ENCODE assay signal across 1 cellular context in the genomic region with DNA sequence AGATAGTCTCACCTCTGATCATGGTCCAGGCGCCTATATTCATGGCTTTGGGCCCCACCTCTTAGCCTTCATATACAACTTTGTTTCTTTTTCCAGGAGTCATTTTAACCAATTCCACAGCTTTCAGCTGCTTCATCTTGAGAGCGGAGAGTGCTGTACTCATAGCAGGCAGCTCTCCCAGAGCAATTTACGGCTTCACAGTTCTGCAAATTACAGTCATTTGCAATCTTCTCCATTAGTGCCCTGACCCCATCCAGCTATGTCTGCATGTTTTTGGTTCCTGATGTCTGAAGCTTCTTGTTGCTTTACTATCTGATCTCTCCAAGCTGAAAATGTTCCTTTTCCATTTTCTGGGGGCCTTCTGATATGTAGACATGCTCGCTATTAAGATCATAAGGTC.
TF ChIP-seq lines count a peak whose summit lies in the region.

No MANE protein-coding gene starts in this region.

TF ChIP-seq in GM23338, 12 proteins besides CTCF, POLR2A, EP300 and RAD21 (continued from another document):
- TF ChIP-seq, protein P1, sequence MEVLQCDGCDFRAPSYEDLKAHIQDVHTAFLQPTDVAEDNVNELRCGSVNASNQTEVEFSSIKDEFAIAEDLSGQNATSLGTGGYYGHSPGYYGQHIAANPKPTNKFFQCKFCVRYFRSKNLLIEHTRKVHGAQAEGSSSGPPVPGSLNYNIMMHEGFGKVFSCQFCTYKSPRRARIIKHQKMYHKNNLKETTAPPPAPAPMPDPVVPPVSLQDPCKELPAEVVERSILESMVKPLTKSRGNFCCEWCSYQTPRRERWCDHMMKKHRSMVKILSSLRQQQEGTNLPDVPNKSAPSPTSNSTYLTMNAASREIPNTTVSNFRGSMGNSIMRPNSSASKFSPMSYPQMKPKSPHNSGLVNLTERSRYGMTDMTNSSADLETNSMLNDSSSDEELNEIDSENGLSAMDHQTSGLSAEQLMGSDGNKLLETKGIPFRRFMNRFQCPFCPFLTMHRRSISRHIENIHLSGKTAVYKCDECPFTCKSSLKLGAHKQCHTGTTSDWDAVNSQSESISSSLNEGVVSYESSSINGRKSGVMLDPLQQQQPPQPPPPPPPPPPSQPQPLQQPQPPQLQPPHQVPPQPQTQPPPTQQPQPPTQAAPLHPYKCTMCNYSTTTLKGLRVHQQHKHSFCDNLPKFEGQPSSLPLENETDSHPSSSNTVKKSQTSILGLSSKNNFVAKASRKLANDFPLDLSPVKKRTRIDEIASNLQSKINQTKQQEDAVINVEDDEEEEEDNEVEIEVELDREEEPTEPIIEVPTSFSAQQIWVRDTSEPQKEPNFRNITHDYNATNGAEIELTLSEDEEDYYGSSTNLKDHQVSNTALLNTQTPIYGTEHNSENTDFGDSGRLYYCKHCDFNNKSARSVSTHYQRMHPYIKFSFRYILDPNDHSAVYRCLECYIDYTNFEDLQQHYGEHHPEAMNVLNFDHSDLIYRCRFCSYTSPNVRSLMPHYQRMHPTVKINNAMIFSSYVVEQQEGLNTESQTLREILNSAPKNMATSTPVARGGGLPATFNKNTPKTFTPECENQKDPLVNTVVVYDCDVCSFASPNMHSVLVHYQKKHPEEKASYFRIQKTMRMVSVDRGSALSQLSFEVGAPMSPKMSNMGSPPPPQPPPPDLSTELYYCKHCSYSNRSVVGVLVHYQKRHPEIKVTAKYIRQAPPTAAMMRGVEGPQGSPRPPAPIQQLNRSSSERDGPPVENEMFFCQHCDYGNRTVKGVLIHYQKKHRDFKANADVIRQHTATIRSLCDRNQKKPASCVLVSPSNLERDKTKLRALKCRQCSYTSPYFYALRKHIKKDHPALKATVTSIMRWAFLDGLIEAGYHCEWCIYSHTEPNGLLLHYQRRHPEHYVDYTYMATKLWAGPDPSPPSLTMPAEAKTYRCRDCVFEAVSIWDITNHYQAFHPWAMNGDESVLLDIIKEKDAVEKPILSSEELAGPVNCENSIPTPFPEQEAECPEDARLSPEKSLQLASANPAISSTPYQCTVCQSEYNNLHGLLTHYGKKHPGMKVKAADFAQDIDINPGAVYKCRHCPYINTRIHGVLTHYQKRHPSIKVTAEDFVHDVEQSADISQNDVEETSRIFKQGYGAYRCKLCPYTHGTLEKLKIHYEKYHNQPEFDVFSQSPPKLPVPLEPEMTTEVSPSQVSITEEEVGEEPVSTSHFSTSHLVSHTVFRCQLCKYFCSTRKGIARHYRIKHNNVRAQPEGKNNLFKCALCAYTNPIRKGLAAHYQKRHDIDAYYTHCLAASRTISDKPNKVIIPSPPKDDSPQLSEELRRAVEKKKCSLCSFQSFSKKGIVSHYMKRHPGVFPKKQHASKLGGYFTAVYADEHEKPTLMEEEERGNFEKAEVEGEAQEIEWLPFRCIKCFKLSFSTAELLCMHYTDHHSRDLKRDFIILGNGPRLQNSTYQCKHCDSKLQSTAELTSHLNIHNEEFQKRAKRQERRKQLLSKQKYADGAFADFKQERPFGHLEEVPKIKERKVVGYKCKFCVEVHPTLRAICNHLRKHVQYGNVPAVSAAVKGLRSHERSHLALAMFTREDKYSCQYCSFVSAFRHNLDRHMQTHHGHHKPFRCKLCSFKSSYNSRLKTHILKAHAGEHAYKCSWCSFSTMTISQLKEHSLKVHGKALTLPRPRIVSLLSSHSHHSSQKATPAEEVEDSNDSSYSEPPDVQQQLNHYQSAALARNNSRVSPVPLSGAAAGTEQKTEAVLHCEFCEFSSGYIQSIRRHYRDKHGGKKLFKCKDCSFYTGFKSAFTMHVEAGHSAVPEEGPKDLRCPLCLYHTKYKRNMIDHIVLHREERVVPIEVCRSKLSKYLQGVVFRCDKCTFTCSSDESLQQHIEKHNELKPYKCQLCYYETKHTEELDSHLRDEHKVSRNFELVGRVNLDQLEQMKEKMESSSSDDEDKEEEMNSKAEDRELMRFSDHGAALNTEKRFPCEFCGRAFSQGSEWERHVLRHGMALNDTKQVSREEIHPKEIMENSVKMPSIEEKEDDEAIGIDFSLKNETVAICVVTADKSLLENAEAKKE (CRISPR knock-in tag; IDR thresholded peaks at IDR 0.05) = no peak
- no peak for TF ChIP-seq EZH2phosphoT487 (IDR thresholded peaks at IDR 0.05; ENCODE audit: unreplicated experiment)
- no peak for TF ChIP-seq NANOG (IDR thresholded peaks at IDR 0.05; ENCODE audit: borderline replicate concordance)
- TF ChIP-seq, protein P2, sequence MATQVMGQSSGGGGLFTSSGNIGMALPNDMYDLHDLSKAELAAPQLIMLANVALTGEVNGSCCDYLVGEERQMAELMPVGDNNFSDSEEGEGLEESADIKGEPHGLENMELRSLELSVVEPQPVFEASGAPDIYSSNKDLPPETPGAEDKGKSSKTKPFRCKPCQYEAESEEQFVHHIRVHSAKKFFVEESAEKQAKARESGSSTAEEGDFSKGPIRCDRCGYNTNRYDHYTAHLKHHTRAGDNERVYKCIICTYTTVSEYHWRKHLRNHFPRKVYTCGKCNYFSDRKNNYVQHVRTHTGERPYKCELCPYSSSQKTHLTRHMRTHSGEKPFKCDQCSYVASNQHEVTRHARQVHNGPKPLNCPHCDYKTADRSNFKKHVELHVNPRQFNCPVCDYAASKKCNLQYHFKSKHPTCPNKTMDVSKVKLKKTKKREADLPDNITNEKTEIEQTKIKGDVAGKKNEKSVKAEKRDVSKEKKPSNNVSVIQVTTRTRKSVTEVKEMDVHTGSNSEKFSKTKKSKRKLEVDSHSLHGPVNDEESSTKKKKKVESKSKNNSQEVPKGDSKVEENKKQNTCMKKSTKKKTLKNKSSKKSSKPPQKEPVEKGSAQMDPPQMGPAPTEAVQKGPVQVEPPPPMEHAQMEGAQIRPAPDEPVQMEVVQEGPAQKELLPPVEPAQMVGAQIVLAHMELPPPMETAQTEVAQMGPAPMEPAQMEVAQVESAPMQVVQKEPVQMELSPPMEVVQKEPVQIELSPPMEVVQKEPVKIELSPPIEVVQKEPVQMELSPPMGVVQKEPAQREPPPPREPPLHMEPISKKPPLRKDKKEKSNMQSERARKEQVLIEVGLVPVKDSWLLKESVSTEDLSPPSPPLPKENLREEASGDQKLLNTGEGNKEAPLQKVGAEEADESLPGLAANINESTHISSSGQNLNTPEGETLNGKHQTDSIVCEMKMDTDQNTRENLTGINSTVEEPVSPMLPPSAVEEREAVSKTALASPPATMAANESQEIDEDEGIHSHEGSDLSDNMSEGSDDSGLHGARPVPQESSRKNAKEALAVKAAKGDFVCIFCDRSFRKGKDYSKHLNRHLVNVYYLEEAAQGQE (IDR thresholded peaks at IDR 0.05; ENCODE audit: unreplicated experiment) = no peak
- TF ChIP-seq JUNB (IDR thresholded peaks at IDR 0.05; ENCODE audit: unreplicated experiment) = no peak
- TF ChIP-seq CREB1 (CRISPR knock-in tag; IDR thresholded peaks at IDR 0.05; ENCODE audit: low read depth) = no peak
- TF ChIP-seq ZNF114 (CRISPR knock-in tag; IDR thresholded peaks at IDR 0.05) = no peak
- no peak for TF ChIP-seq POLR2AphosphoS5 (IDR thresholded peaks at IDR 0.05; ENCODE audit: low read depth)
- TF ChIP-seq EZH2 (IDR thresholded peaks at IDR 0.05; ENCODE audit: low read depth, unreplicated experiment) = no peak
- TF ChIP-seq STAT1 (IDR thresholded peaks at IDR 0.05; ENCODE audit: unreplicated experiment) = no peak
